Comparison of ENCODE assay signal across 8 cellular contexts in genomic region chr11:117426297-117426685, GRCh38.
DNase-seq lines count a peak whose midpoint lies in the region; ATAC-seq and TF ChIP-seq lines count a peak whose summit lies in the region.

No MANE protein-coding gene starts in this region.

- H3K27ac ChIP-seq in CD8-positive, alpha-beta memory T cell (ENCODE audit: low read depth, low read length) = no peak overlapping the region
- no peak overlapping the region for H3K27ac ChIP-seq in thoracic aorta

- peak in 2 of 3 donors; percentile 48 to 66 for TF ChIP-seq CTCF in omental fat pad (IDR thresholded peaks at IDR 0.05)
- TF ChIP-seq CTCF in thoracic aorta (IDR thresholded peaks at IDR 0.05) = peak; percentile 85

- H3K4me3 ChIP-seq in CD8-positive, alpha-beta memory T cell (ENCODE audit: low read length) = no peak overlapping the region
- H3K4me3 ChIP-seq in thoracic aorta = peak overlapping the region; percentile 33

- no peaks in the 10 kb centered on the region for H3K9me3 Mint-ChIP-seq in CD8-positive, alpha-beta memory T cell

- H3K36me3 Mint-ChIP-seq in CD8-positive, alpha-beta memory T cell = peaks cover 0 to 1% (median 0%) of the 10 kb centered on the region in 3 donors

- H3K4me1 Mint-ChIP-seq in CD8-positive, alpha-beta memory T cell = peaks cover 4 to 13% (median 6%) of the 10 kb centered on the region in 3 donors

- H3K4me1 ChIP-seq in CD8-positive, alpha-beta memory T cell (ENCODE audit: insufficient read depth, low read length) = peaks cover 4% of the 10 kb centered on the region
- H3K4me1 ChIP-seq in thoracic aorta (ENCODE audit: control insufficient read depth in 1 of 2, low read depth in 2 of 2) = no peaks in the 10 kb centered on the region

- H3K27me3 ChIP-seq in CD8-positive, alpha-beta memory T cell (ENCODE audit: insufficient read depth, low read length, poor library complexity, severe bottlenecking) = no peaks in the 10 kb centered on the region
- H3K27me3 ChIP-seq in thoracic aorta (replicated peaks; ENCODE audit: insufficient read depth) = no peaks in the 10 kb centered on the region

- H3K9me3 ChIP-seq in CD8-positive, alpha-beta memory T cell (ENCODE audit: low read length) = no peaks in the 10 kb centered on the region
- H3K9me3 ChIP-seq in thoracic aorta = no peaks in the 10 kb centered on the region

- POLR2A ChIA-PET in CD8-positive, alpha-beta memory T cell (lab: Charles Lee) = no interaction called here

- peak; percentile 38 to 75 (median 51) for DNase-seq in CD8-positive, alpha-beta memory T cell
- DNase-seq in HT1080 (ENCODE audit: low read depth) (peak; percentile 38), RPMI7951 (ENCODE audit: low read depth) (peak; percentile 38), foreskin melanocyte (peak; percentile 11), omental fat pad (ENCODE audit: low spot score) (peak; percentile 64), thoracic aorta (ENCODE audit: low spot score) (no peak)
- peak; percentile 55 for DNase-seq in activated T-helper 9 cell treated with anti-CD3 and anti-CD28 coated beads, Interleukin-2, amount 50 U/mL, for 16 hours (ENCODE audit: low read depth)

- H3K36me3 ChIP-seq in CD8-positive, alpha-beta memory T cell (ENCODE audit: insufficient read depth, low read length) = no peaks in the 10 kb centered on the region
- H3K36me3 ChIP-seq in thoracic aorta = no peaks in the 10 kb centered on the region

- CTCF ChIA-PET in CD8-positive, alpha-beta memory T cell (lab: Charles Lee) = interaction anchor here (0.7 to 3.0 kb wide), 28 partner anchors 10 to 744 kb away, joined by 3 to 29 read pairs (median 4); no protein-coding TSS in a partner anchor

- H3K27me3 Mint-ChIP-seq in CD8-positive, alpha-beta memory T cell = peaks cover 5 to 18% of the 10 kb centered on the region in 2 donors

- H3K27ac Mint-ChIP-seq in CD8-positive, alpha-beta memory T cell = no peak overlapping the region

- peak; percentile 63 for ATAC-seq in omental fat pad (ENCODE audit: low FRiP score)
- no peak for ATAC-seq in thoracic aorta (ENCODE audit: insufficient number of reproducible peaks, low FRiP score, low read depth)
- no peak for ATAC-seq in GM18873 (IDR thresholded peaks at IDR 0.05; ENCODE audit: low FRiP score, unreplicated experiment)

- H3K4me3 Mint-ChIP-seq in CD8-positive, alpha-beta memory T cell = peak overlapping the region in 2 of 7 donors; percentile 47 to 51
